24 cellular contexts compared by ENCODE assay signal in the genomic region with DNA sequence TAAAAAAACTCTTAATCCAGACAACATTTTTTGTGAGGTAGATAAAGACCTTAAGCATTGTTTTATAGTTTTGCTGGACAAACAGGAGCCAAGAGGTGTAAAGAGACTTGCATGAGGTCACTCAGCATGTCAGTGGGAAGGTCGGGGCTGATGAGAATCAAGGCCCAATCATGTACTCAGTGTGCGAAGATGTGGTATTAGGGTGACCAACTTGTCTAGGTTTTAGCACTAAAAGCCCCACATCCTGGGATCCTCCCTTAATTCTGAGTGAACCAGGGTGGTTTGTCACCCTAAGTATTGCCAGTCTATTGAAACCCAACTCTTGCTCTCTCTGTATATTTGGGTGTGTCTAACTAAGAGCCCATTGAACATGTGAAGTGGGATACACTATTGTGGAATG. TPM values are rescaled to one million over a fixed set of nuclear protein-coding genes. Genes with fewer than 3 reads are reported as not detected.
DNase-seq lines count a peak whose midpoint lies in the region; ATAC-seq and TF ChIP-seq lines count a peak whose summit lies in the region.
"Had no signal": no experiment of that assay in that cellular context is flagged by ENCODE, and none has a peak within 500 bp of the region (broad histone marks: within the 10 kb centered on the region; RNA-seq: fewer than 3 reads in every experiment).

No MANE protein-coding gene starts in this region.

- no peaks in the 10 kb centered on the region for H3K27me3 Mint-ChIP-seq in activated T-cell treated with anti-CD3 and anti-CD28 coated beads, Interleukin-2, amount 50 U/mL, for 24 hours
- H3K27me3 Mint-ChIP-seq in activated T-cell treated with anti-CD3 and anti-CD28 coated beads, Interleukin-2, amount 50 U/mL, for 4 hours (ENCODE audit: low read depth) = no peaks in the 10 kb centered on the region
- H3K27me3 Mint-ChIP-seq in T-helper 17 cell = no peaks in the 10 kb centered on the region
- H3K27me3 Mint-ChIP-seq in stimulated activated naive CD8-positive, alpha-beta T cell treated with anti-CD3 and anti-CD28 coated beads, Interleukin-15, amount 100 ng/mL, for 72 hours = no peaks in the 10 kb centered on the region
- no peaks in the 10 kb centered on the region for H3K27me3 Mint-ChIP-seq in MCF 10A (ENCODE audit: insufficient read depth, unreplicated experiment)
- H3K27me3 Mint-ChIP-seq: B cell had no signal

- DNase-seq in activated T-cell treated with anti-CD3 and anti-CD28 coated beads, Interleukin-2, amount 50 U/mL, for 24 hours = no peak
- no peak for DNase-seq in activated T-cell treated with anti-CD3 and anti-CD28 coated beads, Interleukin-2, amount 50 U/mL, for 4 hours
- DNase-seq in T-helper 17 cell (no peak), dorsolateral prefrontal cortex (no peak), aorta (no peak), GM19238 (ENCODE audit: insufficient read length, low spot score) (no peak), MCF 10A (ENCODE audit: unreplicated experiment) (no peak)
- peak in 1 of 2 donors; percentile 48 for DNase-seq in stimulated activated naive CD8-positive, alpha-beta T cell treated with anti-CD3 and anti-CD28 coated beads, Interleukin-15, amount 100 ng/mL, for 72 hours
- DNase-seq: activated T-cell treated with anti-CD3 and anti-CD28 coated beads for 4 hours, Calu3, DND-41, GOT3, KG1, kidney, lower lobe of right lung, NCI-H1436, sigmoid colon, stomach, transverse colon had no signal

- no peaks in the 10 kb centered on the region for H3K9me3 Mint-ChIP-seq in activated T-cell treated with anti-CD3 and anti-CD28 coated beads, Interleukin-2, amount 50 U/mL, for 24 hours
- H3K9me3 Mint-ChIP-seq in activated T-cell treated with anti-CD3 and anti-CD28 coated beads, Interleukin-2, amount 50 U/mL, for 4 hours = no peaks in the 10 kb centered on the region
- H3K9me3 Mint-ChIP-seq in stimulated activated naive CD8-positive, alpha-beta T cell treated with anti-CD3 and anti-CD28 coated beads, Interleukin-15, amount 100 ng/mL, for 72 hours = no peaks in the 10 kb centered on the region
- no peaks in the 10 kb centered on the region for H3K9me3 Mint-ChIP-seq in MCF 10A (ENCODE audit: unreplicated experiment)
- H3K9me3 Mint-ChIP-seq: neural crest cell; T-helper 2 cell treated with Interferon-gamma antibody and Interleukin-4, amounts not matched to agents 5 μg/mL and 100 μg/mL, for 36 hours had no signal

- intact Hi-C loops in dorsolateral prefrontal cortex (cut with DNase I) = no loop called here
- intact Hi-C loops in aorta (cut with DNase I) = loop anchor here in 1 of 2 donors (5.0 kb wide), 1 partner anchor 45 kb away; no protein-coding TSS in a partner anchor
- intact Hi-C loops in MCF 10A (cut with micrococcal nuclease) = no loop called here

- POLR2A ChIA-PET in MCF 10A (lab: Yijun Ruan, JAX) = no interaction called here

- H3K27me3 ChIP-seq in dorsolateral prefrontal cortex (no peaks in the 10 kb centered on the region), aorta (ENCODE audit: control insufficient read depth in 1 of 2, insufficient read depth in 2 of 2, low read length in 1 of 2) (no peaks in the 10 kb centered on the region)
- H3K27me3 ChIP-seq: breast epithelium, sigmoid colon, stomach, transverse colon had no signal

- H3K36me3 ChIP-seq in aorta (ENCODE audit: control insufficient read depth in 1 of 2, insufficient read depth in 2 of 2, low read length in 1 of 2) = no peaks in the 10 kb centered on the region
- H3K36me3 ChIP-seq: breast epithelium, sigmoid colon, transverse colon had no signal

- peaks cover 96% of the 10 kb centered on the region for H3K4me1 Mint-ChIP-seq in activated T-cell treated with anti-CD3 and anti-CD28 coated beads, Interleukin-2, amount 50 U/mL, for 24 hours (ENCODE audit: low read depth)
- H3K4me1 Mint-ChIP-seq in activated T-cell treated with anti-CD3 and anti-CD28 coated beads, Interleukin-2, amount 50 U/mL, for 4 hours (ENCODE audit: low read depth) = peaks cover 90% of the 10 kb centered on the region
- H3K4me1 Mint-ChIP-seq in T-helper 17 cell (peaks cover 60% of the 10 kb centered on the region), MCF 10A (ENCODE audit: insufficient read depth, unreplicated experiment) (peaks cover 24% of the 10 kb centered on the region)
- H3K4me1 Mint-ChIP-seq in stimulated activated naive CD8-positive, alpha-beta T cell treated with anti-CD3 and anti-CD28 coated beads, Interleukin-15, amount 100 ng/mL, for 72 hours = peaks cover 100% of the 10 kb centered on the region

- peak overlapping the region; percentile 8 for H3K4me3 Mint-ChIP-seq in activated T-cell treated with anti-CD3 and anti-CD28 coated beads, Interleukin-2, amount 50 U/mL, for 24 hours
- no peak overlapping the region for H3K4me3 Mint-ChIP-seq in activated T-cell treated with anti-CD3 and anti-CD28 coated beads, Interleukin-2, amount 50 U/mL, for 4 hours
- H3K4me3 Mint-ChIP-seq in T-helper 17 cell (peak overlapping the region; percentile 9), MCF 10A (ENCODE audit: unreplicated experiment) (no peak overlapping the region)
- H3K4me3 Mint-ChIP-seq in stimulated activated naive CD8-positive, alpha-beta T cell treated with anti-CD3 and anti-CD28 coated beads, Interleukin-15, amount 100 ng/mL, for 72 hours = peak overlapping the region; percentile 66 to 67
- H3K4me3 Mint-ChIP-seq: B cell; neural crest cell; T-helper 2 cell treated with Interferon-gamma antibody and Interleukin-4, amounts not matched to agents 5 μg/mL and 100 μg/mL, for 36 hours had no signal

- H3K27ac ChIP-seq in dorsolateral prefrontal cortex = peak overlapping the region in 50 of 59 donors; percentile 1 to 93 (median 68)
- no peak overlapping the region for H3K27ac ChIP-seq in aorta (ENCODE audit: low read depth in 1 of 2, low read length in 2 of 2)
- H3K27ac ChIP-seq: breast epithelium, coronary artery, lower lobe of right lung, stomach, transverse colon had no signal

- CTCF ChIA-PET in MCF 10A (lab: Yijun Ruan, JAX) = no interaction called here

- H3K27ac Mint-ChIP-seq in activated T-cell treated with anti-CD3 and anti-CD28 coated beads, Interleukin-2, amount 50 U/mL, for 24 hours = peak overlapping the region; percentile 86
- H3K27ac Mint-ChIP-seq in T-helper 17 cell (peak overlapping the region; percentile 75), MCF 10A (ENCODE audit: low read depth, unreplicated experiment) (no peak overlapping the region)
- peak overlapping the region; percentile 95 to 97 for H3K27ac Mint-ChIP-seq in stimulated activated naive CD8-positive, alpha-beta T cell treated with anti-CD3 and anti-CD28 coated beads, Interleukin-15, amount 100 ng/mL, for 72 hours
- H3K27ac Mint-ChIP-seq: B cell; T-helper 2 cell treated with Interferon-gamma antibody and Interleukin-4, amounts not matched to agents 5 μg/mL and 100 μg/mL, for 36 hours had no signal

- no TSS peak for BruUV-seq in MCF 10A (replicated peaks; lab: Mats Ljungman, UMichigan)

- TF ChIP-seq CTCF in dorsolateral prefrontal cortex (IDR thresholded peaks at IDR 0.05 in 54 of 56, conservative IDR thresholded peaks at IDR 0.05 in 2 of 56; ENCODE audit: low read depth in 1 of 56, partially characterized antibody in 56 of 56) = no peak
- no peak for TF ChIP-seq CTCF in MCF 10A (IDR thresholded peaks at IDR 0.05; ENCODE audit: unreplicated experiment)

- peaks cover 69% of the 10 kb centered on the region for H3K36me3 Mint-ChIP-seq in activated T-cell treated with anti-CD3 and anti-CD28 coated beads, Interleukin-2, amount 50 U/mL, for 24 hours (ENCODE audit: low read depth)
- peaks cover 36% of the 10 kb centered on the region for H3K36me3 Mint-ChIP-seq in activated T-cell treated with anti-CD3 and anti-CD28 coated beads, Interleukin-2, amount 50 U/mL, for 4 hours (ENCODE audit: insufficient read depth)
- peaks cover 12% of the 10 kb centered on the region for H3K36me3 Mint-ChIP-seq in T-helper 17 cell (ENCODE audit: low read depth)
- no peaks in the 10 kb centered on the region for H3K36me3 Mint-ChIP-seq in MCF 10A (ENCODE audit: insufficient read depth, unreplicated experiment)

- H3K4me1 ChIP-seq in aorta (ENCODE audit: control insufficient read depth in 1 of 2, insufficient read depth in 2 of 2, low read length in 2 of 2) = peaks cover 2 to 3% of the 10 kb centered on the region in 2 donors

- WGBS in aorta, 2 donors = 94% methylated on average over 2 of the region's 2 CpGs

- H3K4me3 ChIP-seq in dorsolateral prefrontal cortex (no peak overlapping the region), aorta (ENCODE audit: low read length in 2 of 2) (no peak overlapping the region)
- H3K4me3 ChIP-seq: breast epithelium, coronary artery, lower lobe of right lung, sigmoid colon, stomach, transverse colon had no signal

- ATAC-seq in activated T-cell treated with anti-CD3 and anti-CD28 coated beads, Interleukin-2, amount 50 U/mL, for 4 hours = no peak
- ATAC-seq in T-helper 17 cell = no peak
- peak; percentile 71 for ATAC-seq in stimulated activated naive CD8-positive, alpha-beta T cell treated with anti-CD3 and anti-CD28 coated beads, Interleukin-15, amount 100 ng/mL, for 72 hours
- no peak for ATAC-seq in aorta (ENCODE audit: low FRiP score)
- ATAC-seq: lower lobe of right lung had no signal

- H3K9me3 ChIP-seq in T-helper 17 cell (ENCODE audit: control insufficient read depth, low read length, poor library complexity, severe bottlenecking) (no peaks in the 10 kb centered on the region), aorta (ENCODE audit: control insufficient read depth, low read length) (no peaks in the 10 kb centered on the region)
- H3K9me3 ChIP-seq: breast epithelium, lower lobe of right lung, sigmoid colon, stomach, transverse colon had no signal

RNA-seq across cellular contexts. Expression of gene SORL1, which starts 20.2 kb away (rescaled TPM):
- 10 to 100 TPM; 21.3 to 25.6 (median 21.3) TPM for total RNA-seq in activated T-cell treated with anti-CD3 and anti-CD28 coated beads, Interleukin-2, amount 50 U/mL, for 4 hours
- total RNA-seq in T-helper 17 cell = 100 to 1,000 TPM; 273 to 331 TPM
- total RNA-seq in dorsolateral prefrontal cortex = 100 to 1,000 TPM; 181 to 321 (median 250) TPM
- total RNA-seq in aorta = 10 to 100 TPM; 34.0 to 37.2 TPM
- polyA plus RNA-seq in aorta = 1 to 10 TPM in 1 of 2 donors, under 1 TPM in 1; 0.79 to 2.5 TPM
- 5.9 and 6.2 TPM in 2 replicates for total RNA-seq in MCF 10A (2022)

Comparison
In these comparisons a context has a peak if more than half of its experiments do, and no peak if none do; other contexts are left out.
1. H3K4me3 Mint-ChIP-seq: peak in activated T-cell treated with anti-CD3 and anti-CD28 coated beads, Interleukin-2, amount 50 U/mL, for 24 hours (single experiment), T-helper 17 cell (single experiment) and stimulated activated naive CD8-positive, alpha-beta T cell treated with anti-CD3 and anti-CD28 coated beads, Interleukin-15, amount 100 ng/mL, for 72 hours (2 of 2); none in activated T-cell treated with anti-CD3 and anti-CD28 coated beads, Interleukin-2, amount 50 U/mL, for 4 hours (single experiment) and MCF 10A (single experiment).
2. H3K27ac ChIP-seq: peak in dorsolateral prefrontal cortex (50 of 59); none in aorta (0 of 2).
3. RNA of gene SORL1, which starts 20.2 kb away (total RNA-seq): 273 to 331 TPM in T-helper 17 cell and 181 to 321 TPM in dorsolateral prefrontal cortex; 34.0 to 37.2 TPM in aorta, 21.3 to 25.6 TPM in activated T-cell treated with anti-CD3 and anti-CD28 coated beads, Interleukin-2, amount 50 U/mL, for 4 hours and 5.9 to 6.2 TPM in MCF 10A; every median in the first group is over 4 times any median in the second.